In genomic region chr1:27330786-27331185, GRCh38 we compare ENCODE assay signal across 18 cellular contexts. TPM values are rescaled to one million over a fixed set of nuclear protein-coding genes. Genes with fewer than 3 reads are reported as not detected.
DNase-seq lines count a peak whose midpoint lies in the region; ATAC-seq and TF ChIP-seq lines count a peak whose summit lies in the region.
"Had no signal": no experiment of that assay in that cellular context is flagged by ENCODE, and none has a peak within 500 bp of the region (broad histone marks: within the 10 kb centered on the region; RNA-seq: fewer than 3 reads in every experiment).

No MANE protein-coding gene starts in this region.

- H3K36me3 Mint-ChIP-seq in HFFc6 (ENCODE audit: low read depth): peaks cover 4% of the 10 kb centered on the region; the same call in 1 of the 2 replicates
- peaks cover 42% of the 10 kb centered on the region for H3K36me3 Mint-ChIP-seq in endodermal cell (ENCODE audit: low read depth)
- peaks cover 78% of the 10 kb centered on the region for H3K36me3 Mint-ChIP-seq in stimulated activated effector memory CD8-positive, alpha-beta T cell treated with anti-CD3 and anti-CD28 coated beads, Interleukin-12 subunit alpha, Interleukin-12 subunit beta, amount 100 ng/mL, for 72 hours

- no peak overlapping the region for H3K4me3 Mint-ChIP-seq in HFFc6
- no peak overlapping the region for H3K4me3 Mint-ChIP-seq in endodermal cell
- H3K4me3 Mint-ChIP-seq in stimulated activated effector memory CD8-positive, alpha-beta T cell treated with anti-CD3 and anti-CD28 coated beads, Interleukin-12 subunit alpha, Interleukin-12 subunit beta, amount 100 ng/mL, for 72 hours: no peak overlapping the region

- peak overlapping the region; percentile 21; the same call in 1 of the 2 replicates for H3K27ac Mint-ChIP-seq in HFFc6
- no peak overlapping the region for H3K27ac Mint-ChIP-seq in endodermal cell
- H3K27ac Mint-ChIP-seq in stimulated activated effector memory CD8-positive, alpha-beta T cell treated with anti-CD3 and anti-CD28 coated beads, Interleukin-12 subunit alpha, Interleukin-12 subunit beta, amount 100 ng/mL, for 72 hours: peak overlapping the region; percentile 88

- H3K27ac ChIP-seq in endodermal cell (ENCODE audit: low read depth, low read length): no peak overlapping the region
- H3K27ac ChIP-seq: GM23248 had no signal

- H3K4me1 Mint-ChIP-seq in HFFc6 (ENCODE audit: low read depth) (peaks cover 19% of the 10 kb centered on the region), endodermal cell (no peaks in the 10 kb centered on the region)
- H3K4me1 Mint-ChIP-seq in stimulated activated effector memory CD8-positive, alpha-beta T cell treated with anti-CD3 and anti-CD28 coated beads, Interleukin-12 subunit alpha, Interleukin-12 subunit beta, amount 100 ng/mL, for 72 hours: peaks cover 52% of the 10 kb centered on the region

- H3K9ac ChIP-seq in endodermal cell (ENCODE audit: extremely low read depth, low read length, poor library complexity, severe bottlenecking): no peak overlapping the region
- H3K9ac ChIP-seq: GM23248 had no signal

- H3K9me3 Mint-ChIP-seq in HFFc6: no peaks in the 10 kb centered on the region
- no peaks in the 10 kb centered on the region for H3K9me3 Mint-ChIP-seq in endodermal cell
- H3K9me3 Mint-ChIP-seq in stimulated activated effector memory CD8-positive, alpha-beta T cell treated with anti-CD3 and anti-CD28 coated beads, Interleukin-12 subunit alpha, Interleukin-12 subunit beta, amount 100 ng/mL, for 72 hours: no peaks in the 10 kb centered on the region

- H3K9me3 ChIP-seq in endodermal cell (ENCODE audit: control insufficient read depth, low read length): no peaks in the 10 kb centered on the region

- peaks cover 64% of the 10 kb centered on the region for H3K36me3 ChIP-seq in endodermal cell (ENCODE audit: control insufficient read depth, insufficient read depth, low read length)

- H3K4me3 ChIP-seq in endodermal cell (ENCODE audit: low read length): no peak overlapping the region
- H3K4me3 ChIP-seq: GM23248, K562 had no signal

- no peaks in the 10 kb centered on the region for H3K27me3 ChIP-seq in endodermal cell (ENCODE audit: control insufficient read depth, insufficient read depth, low read length, poor library complexity, severe bottlenecking)

- 92 to 100% methylated on average over 5 to 8 of the region's 8 CpGs for WGBS in endodermal cell (ENCODE audit: insufficient coverage in 1 of 2, insufficient read length in 1 of 2), 2 experiments

- no peak for TF ChIP-seq CTCF in HFFc6 (IDR thresholded peaks at IDR 0.05)
- no peak for TF ChIP-seq CTCF in endodermal cell (conservative IDR thresholded peaks at IDR 0.05)

- H3K27me3 Mint-ChIP-seq in HFFc6 (ENCODE audit: insufficient read depth): no peaks in the 10 kb centered on the region; the same call in 1 of the 2 replicates
- H3K27me3 Mint-ChIP-seq in endodermal cell (ENCODE audit: insufficient read depth): no peaks in the 10 kb centered on the region

- no peaks in the 10 kb centered on the region for H3K4me1 ChIP-seq in endodermal cell (ENCODE audit: control insufficient read depth, insufficient read depth, low read length)

- DNase-seq in Right ventricle myocardium inferior (ENCODE audit: missing footprints) (peak; percentile 63), left cardiac atrium (no peak), HFFc6 (no peak), endodermal cell (peak; percentile 38), SW480 (ENCODE audit: low spot score) (no peak)
- DNase-seq in stimulated activated effector memory CD8-positive, alpha-beta T cell treated with anti-CD3 and anti-CD28 coated beads, Interleukin-12 subunit alpha, Interleukin-12 subunit beta, amount 100 ng/mL, for 72 hours (ENCODE audit: low spot score in 2 of 2): no peak
- DNase-seq in effector CD8-positive, alpha-beta T cell (lab: John Stamatoyannopoulos, UW): no peak
- DNase-seq: COR-L47, GF-D8, GM23248, HCEC 1CT, MV-4-11, NCI-H1417 treated with DMSO at 0.1 percent for 48 hours, NCI-H2029, NCI-H774 had no signal

- intact Hi-C loops in Right ventricle myocardium inferior (cut with DNase I) (no loop called here), left cardiac atrium (cut with DNase I) (no loop called here)

- no peak for ATAC-seq in Right ventricle myocardium inferior
- ATAC-seq in left cardiac atrium: no peak
- no peak for ATAC-seq in stimulated activated effector memory CD8-positive, alpha-beta T cell treated with anti-CD3 and anti-CD28 coated beads, Interleukin-12 subunit alpha, Interleukin-12 subunit beta, amount 100 ng/mL, for 72 hours
- ATAC-seq: K562 had no signal

RNA-seq across cellular contexts. Expression of gene TMEM222, which starts 8.8 kb away (rescaled TPM):
- total RNA-seq in Right ventricle myocardium inferior (17.9 TPM), left cardiac atrium (10 to 100 TPM; 20.7 to 29.2 TPM), endodermal cell (10 to 100 TPM; 26.0 to 31.8 TPM)
- 10 to 100 TPM; 41.3 to 54.6 (median 46.1) TPM for total RNA-seq in HFFc6 (2021; fragmentation: NEBNext Ultra II Directional; extraction: Animal tissue kit (Norgen Biotek cat#: 25700))
- 22.2 TPM for polyA plus RNA-seq in endodermal cell (2013, experiment 1 of 2)
- polyA plus RNA-seq in endodermal cell (2013, experiment 2 of 2): 22.5 TPM

RNA-seq across cellular contexts. Expression of gene SYTL1, which starts 11.0 kb away (rescaled TPM):
- total RNA-seq in Right ventricle myocardium inferior: 0.78 TPM
- 1 to 10 TPM in 1 of 2 donors, under 1 TPM in 1; 0.81 to 2.4 TPM for total RNA-seq in left cardiac atrium
- under 1 TPM in 2 of 6 experiments, not detected in 4; 0.08 to 0.45 TPM for total RNA-seq in HFFc6 (2021; fragmentation: NEBNext Ultra II Directional; extraction: Animal tissue kit (Norgen Biotek cat#: 25700))
- 1 to 10 TPM; 6.7 to 7.5 TPM for total RNA-seq in endodermal cell
- polyA plus RNA-seq in endodermal cell (2013, experiment 1 of 2): 3.2 TPM
- polyA plus RNA-seq in endodermal cell (2013, experiment 2 of 2): 4.9 TPM
- total RNA-seq: GM23248 had no signal
- polyA plus RNA-seq: GM23248 had no signal

RNA-seq across cellular contexts. Expression of gene MAP3K6, which starts 36.0 kb away (rescaled TPM):
- total RNA-seq in Right ventricle myocardium inferior (51.3 TPM), left cardiac atrium (10 to 100 TPM; 51.5 to 64.2 TPM), endodermal cell (10 to 100 TPM in 1 of 2 donors, 1 to 10 TPM in 1; 6.6 to 11.5 TPM)
- 10 to 100 TPM; 22.6 to 30.8 (median 27.7) TPM for total RNA-seq in HFFc6 (2021; fragmentation: NEBNext Ultra II Directional; extraction: Animal tissue kit (Norgen Biotek cat#: 25700))
- 14.9 TPM for polyA plus RNA-seq in endodermal cell (2013, experiment 1 of 2)
- 14.3 TPM for polyA plus RNA-seq in endodermal cell (2013, experiment 2 of 2)

RNA-seq across cellular contexts. Expression of gene FCN3, which starts 43.8 kb away (rescaled TPM):
- total RNA-seq in Right ventricle myocardium inferior (20.7 TPM), left cardiac atrium (10 to 100 TPM; 14.2 to 24.5 TPM), endodermal cell (under 1 TPM in 1 of 2 donors, not detected in 1; 0.26 TPM)
- total RNA-seq in HFFc6 (2021; fragmentation: NEBNext Ultra II Directional; extraction: Animal tissue kit (Norgen Biotek cat#: 25700)): not detected
- not detected for polyA plus RNA-seq in endodermal cell (2013, experiment 1 of 2)
- not detected for polyA plus RNA-seq in endodermal cell (2013, experiment 2 of 2)
- total RNA-seq: Daoy, GM23248, NCI-H460 had no signal
- polyA plus RNA-seq: GM23248, K562 had no signal

RNA-seq across cellular contexts. Expression of gene CD164L2, which starts 52.3 kb away (rescaled TPM):
- total RNA-seq in Right ventricle myocardium inferior (not detected), left cardiac atrium (not detected), endodermal cell (1 to 10 TPM; 1.6 to 1.8 TPM)
- total RNA-seq in HFFc6 (2021; fragmentation: NEBNext Ultra II Directional; extraction: Animal tissue kit (Norgen Biotek cat#: 25700)): not detected
- 1.4 TPM for polyA plus RNA-seq in endodermal cell (2013, experiment 1 of 2)
- polyA plus RNA-seq in endodermal cell (2013, experiment 2 of 2): 0.83 TPM
- total RNA-seq: Daoy, GM23248, NCI-H460 had no signal
- polyA plus RNA-seq: GM23248 had no signal

Comparison
In these comparisons a context has a peak if more than half of its experiments do, and no peak if none do; other contexts are left out.
1. DNase-seq: peak in Right ventricle myocardium inferior (single experiment) and endodermal cell (single experiment); none in left cardiac atrium (single experiment), HFFc6 (single experiment), stimulated activated effector memory CD8-positive, alpha-beta T cell treated with anti-CD3 and anti-CD28 coated beads, Interleukin-12 subunit alpha, Interleukin-12 subunit beta, amount 100 ng/mL, for 72 hours (0 of 2), SW480 (single experiment) and effector CD8-positive, alpha-beta T cell (single experiment).